In the genomic region with DNA sequence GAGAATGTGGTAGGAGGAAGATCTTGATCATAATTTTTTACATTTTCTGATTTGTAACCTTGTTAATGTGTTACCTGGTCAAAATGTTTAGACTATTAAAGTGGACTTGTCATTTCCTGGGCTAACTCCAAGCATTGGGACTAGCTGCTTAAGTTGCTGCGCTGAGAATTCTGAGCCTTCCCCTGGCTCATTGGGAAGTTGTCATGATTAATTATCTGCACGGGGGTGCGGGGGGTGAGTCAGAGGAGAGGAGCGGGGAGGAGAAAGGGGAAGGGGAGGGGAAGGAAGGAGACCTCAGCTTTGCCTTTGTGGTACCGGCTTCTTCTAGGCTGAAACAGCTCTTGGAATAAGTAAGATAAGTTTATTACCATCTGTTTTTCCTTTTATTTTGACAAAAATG, we compare ENCODE assay signal across 22 cellular contexts. TPM values are rescaled to one million over a fixed set of nuclear protein-coding genes. Genes with fewer than 3 reads are reported as not detected.
DNase-seq lines count a peak whose midpoint lies in the region; ATAC-seq and TF ChIP-seq lines count a peak whose summit lies in the region.
"Had no signal": no experiment of that assay in that cellular context is flagged by ENCODE, and none has a peak within 500 bp of the region (broad histone marks: within the 10 kb centered on the region; RNA-seq: fewer than 3 reads in every experiment).

No MANE protein-coding gene starts in this region.

- TF ChIP-seq POLR2A in uterus (IDR thresholded peaks at IDR 0.05): no peak

- ATAC-seq in left lung (peak; percentile 43), GM18867 (IDR thresholded peaks at IDR 0.05; ENCODE audit: unreplicated experiment) (no peak)
- ATAC-seq: gastrocnemius medialis, GM23338, left ventricle myocardium superior, T-cell had no signal

- no peak overlapping the region for H3K4me3 ChIP-seq in left lung
- H3K4me3 ChIP-seq in uterus: no peak overlapping the region
- H3K4me3 ChIP-seq: colonic mucosa, gastrocnemius medialis, GM23338, ovary had no signal

- H3K27me3 ChIP-seq in left lung (no peaks in the 10 kb centered on the region), uterus (no peaks in the 10 kb centered on the region)
- H3K27me3 ChIP-seq: BE2C, colonic mucosa, gastrocnemius medialis, ovary had no signal

- no peak overlapping the region for H3K4me3 Mint-ChIP-seq in dendritic cell treated with granulocyte-macrophage colony-stimulating factor and Interleukin-4, amounts not matched to agents 40 ng/mL and 50 ng/mL, for 4 days
- H3K4me3 Mint-ChIP-seq: activated CD4-positive, alpha-beta memory T cell treated with anti-CD3 and anti-CD28 coated beads, Interleukin-2, amount 10 ng/mL, durations not matched to agents 7 days and 5 days; activated naive CD4-positive, alpha-beta T cell treated with anti-CD3 and anti-CD28 coated beads for 36 hours; GM23338; T-cell had no signal

- H3K27ac Mint-ChIP-seq in dendritic cell treated with granulocyte-macrophage colony-stimulating factor and Interleukin-4, amounts not matched to agents 40 ng/mL and 50 ng/mL, for 4 days: peak overlapping the region; percentile 90
- H3K27ac Mint-ChIP-seq: activated CD4-positive, alpha-beta memory T cell treated with anti-CD3 and anti-CD28 coated beads, Interleukin-2, amount 10 ng/mL, durations not matched to agents 7 days and 5 days; activated naive CD4-positive, alpha-beta T cell treated with anti-CD3 and anti-CD28 coated beads for 36 hours; GM23338; T-cell had no signal

- TF ChIP-seq CTCF in left lung (IDR thresholded peaks at IDR 0.05) (no peak), uterus (IDR thresholded peaks at IDR 0.05) (no peak)

- intact Hi-C loops in dendritic cell treated with granulocyte-macrophage colony-stimulating factor and Interleukin-4, amounts not matched to agents 40 ng/mL and 50 ng/mL, for 4 days (cut with micrococcal nuclease): no loop called here
- intact Hi-C loops in left lung (cut with DNase I): no loop called here
- intact Hi-C loops in uterus (cut with DNase I; ENCODE audit: low total_unique reads): no loop called here

- H3K4me1 ChIP-seq in left lung: peaks cover 3 to 20% of the 10 kb centered on the region in 2 donors
- H3K4me1 ChIP-seq in uterus: no peaks in the 10 kb centered on the region
- H3K4me1 ChIP-seq: BE2C, colonic mucosa, gastrocnemius medialis had no signal

- no peaks in the 10 kb centered on the region for H3K9me3 Mint-ChIP-seq in dendritic cell treated with granulocyte-macrophage colony-stimulating factor and Interleukin-4, amounts not matched to agents 40 ng/mL and 50 ng/mL, for 4 days
- H3K9me3 Mint-ChIP-seq: activated CD4-positive, alpha-beta memory T cell treated with anti-CD3 and anti-CD28 coated beads, Interleukin-2, amount 10 ng/mL, durations not matched to agents 7 days and 5 days; activated naive CD4-positive, alpha-beta T cell treated with anti-CD3 and anti-CD28 coated beads for 36 hours; GM23338; T-cell had no signal

- H3K27ac ChIP-seq in left lung: no peak overlapping the region
- H3K27ac ChIP-seq in uterus: peak overlapping the region in 1 of 2 donors; percentile 35
- H3K27ac ChIP-seq: brain microvascular endothelial cell, colonic mucosa, gastrocnemius medialis, ovary had no signal

- no peaks in the 10 kb centered on the region for H3K36me3 Mint-ChIP-seq in dendritic cell treated with granulocyte-macrophage colony-stimulating factor and Interleukin-4, amounts not matched to agents 40 ng/mL and 50 ng/mL, for 4 days (ENCODE audit: low read depth)
- H3K36me3 Mint-ChIP-seq: T-cell had no signal

- H3K36me3 ChIP-seq in left lung (no peaks in the 10 kb centered on the region), uterus (no peaks in the 10 kb centered on the region)
- H3K36me3 ChIP-seq: BE2C, brain microvascular endothelial cell, colonic mucosa, gastrocnemius medialis, ovary had no signal

- H3K27me3 Mint-ChIP-seq in dendritic cell treated with granulocyte-macrophage colony-stimulating factor and Interleukin-4, amounts not matched to agents 40 ng/mL and 50 ng/mL, for 4 days: peaks cover 8% of the 10 kb centered on the region

- H3K9me3 ChIP-seq in left lung (no peaks in the 10 kb centered on the region), uterus (no peaks in the 10 kb centered on the region)
- H3K9me3 ChIP-seq: BE2C, colonic mucosa, gastrocnemius medialis, ovary had no signal

- DNase-seq in NCI-H69 (lab: John Stamatoyannopoulos, UW) (peak; percentile 94), left lung (no peak), uterus (peak; percentile 52 to 65), NCI-H524 (lab: John Stamatoyannopoulos, UW) (no peak)
- DNase-seq in activated naive CD4-positive, alpha-beta T cell (lab: John Stamatoyannopoulos, UW): no peak
- DNase-seq: activated CD4-positive, alpha-beta memory T cell treated with anti-CD3 and anti-CD28 coated beads, Interleukin-2, amount 10 ng/mL, durations not matched to agents 7 days and 5 days; activated naive CD4-positive, alpha-beta T cell treated with anti-CD3 and anti-CD28 coated beads for 36 hours; activated T-cell treated with anti-CD3 and anti-CD28 coated beads, Interleukin-2, amount 50 U/mL, for 1 hour; BE2C; brain microvascular endothelial cell; colonic mucosa; gastrocnemius medialis; left ventricle myocardium superior; NCI-H526; Right ventricle myocardium superior; stimulated activated naive CD4-positive, alpha-beta T cell; T-cell had no signal

- peaks cover 27% of the 10 kb centered on the region for H3K4me1 Mint-ChIP-seq in dendritic cell treated with granulocyte-macrophage colony-stimulating factor and Interleukin-4, amounts not matched to agents 40 ng/mL and 50 ng/mL, for 4 days (ENCODE audit: low read depth)
- H3K4me1 Mint-ChIP-seq: activated CD4-positive, alpha-beta memory T cell treated with anti-CD3 and anti-CD28 coated beads, Interleukin-2, amount 10 ng/mL, durations not matched to agents 7 days and 5 days; T-cell had no signal

RNA-seq across cellular contexts. Expression of a gene that starts 52.9 kb away (rescaled TPM):
- 10 to 100 TPM; 27.6 to 49.0 TPM for total RNA-seq in left lung
- total RNA-seq in uterus: 100 to 1,000 TPM in 3 of 4 donors, 1 to 10 TPM in 1; 8.2 to 288 (median 113) TPM
- total RNA-seq: activated CD4-positive, alpha-beta memory T cell treated with anti-CD3 and anti-CD28 coated beads, Interleukin-2, amount 10 ng/mL, durations not matched to agents 7 days and 5 days; activated naive CD4-positive, alpha-beta T cell treated with anti-CD3 and anti-CD28 coated beads for 36 hours; HT-29 had no signal

Comparison
In these comparisons a context has a peak if more than half of its experiments do, and no peak if none do; other contexts are left out.
1. DNase-seq: peak in NCI-H69 (single experiment) and uterus (2 of 2); none in left lung (0 of 2), NCI-H524 (0 of 2) and activated naive CD4-positive, alpha-beta T cell (0 of 4).